ENCODE assay signal across 16 cellular contexts in the genomic region with DNA sequence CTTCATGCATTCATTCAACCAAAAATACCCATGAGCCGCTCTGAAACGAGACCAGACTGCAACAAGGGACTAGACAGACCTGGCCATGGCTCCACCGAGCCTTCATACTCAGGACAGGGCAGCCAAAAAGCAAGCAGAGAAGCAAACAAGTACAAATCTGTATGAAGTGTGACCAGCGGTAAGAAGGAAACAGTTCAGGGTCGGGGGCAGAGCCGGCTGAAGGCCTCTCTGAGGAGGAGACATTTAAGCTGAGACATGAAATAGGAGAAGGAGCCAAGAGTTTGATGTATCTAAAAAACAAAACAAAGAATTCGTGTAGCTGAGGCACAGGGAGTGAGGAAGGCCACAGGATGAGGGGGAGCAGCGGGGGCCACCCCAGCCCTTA. TPM values are rescaled to one million over a fixed set of nuclear protein-coding genes. Genes with fewer than 3 reads are reported as not detected.
DNase-seq lines count a peak whose midpoint lies in the region; ATAC-seq and TF ChIP-seq lines count a peak whose summit lies in the region.
"Had no signal": no experiment of that assay in that cellular context is flagged by ENCODE, and none has a peak within 500 bp of the region (broad histone marks: within the 10 kb centered on the region; RNA-seq: fewer than 3 reads in every experiment).

No MANE protein-coding gene starts in this region.

- DNase-seq in CD14-positive monocyte (ENCODE audit: low spot score) (no peak), WERI-Rb-1 (no peak), retinal pigment epithelial cell (ENCODE audit: low read depth) (no peak), NCI-H1105 (lab: John Stamatoyannopoulos, UW) (no peak), 8988T (no peak)
- no peak for DNase-seq in activated CD4-positive, CD25-positive, alpha-beta regulatory T cell (lab: John Stamatoyannopoulos, UW)
- DNase-seq: activated CD8-positive, alpha-beta memory T cell treated with anti-CD3 and anti-CD28 coated beads, Interleukin-2, amount 10 ng/mL, durations not matched to agents 7 days and 5 days; activated effector memory CD4-positive, alpha-beta T cell treated with anti-CD3 and anti-CD28 coated beads, Interleukin-2, amount 50 U/mL, for 16 hours; amniotic stem cell; Calu3; MM.1S; NCI-H1694 treated with DMSO at 0.1 percent for 48 hours; SHP77 treated with DMSO at 0.1 percent for 48 hours had no signal

- H3K27me3 ChIP-seq in WERI-Rb-1 (ENCODE audit: insufficient read depth, low read depth, severe bottlenecking) (no peaks in the 10 kb centered on the region), iPS-20b (ENCODE audit: insufficient read depth, low read length) (peaks cover 12% of the 10 kb centered on the region; the same call in 1 of the 2 replicates)

- H3K4me1 ChIP-seq in iPS-20b (ENCODE audit: insufficient read depth, low read length): no peaks in the 10 kb centered on the region

- peak overlapping the region; percentile 96 to 98 for H3K4me3 Mint-ChIP-seq in CD14-positive monocyte
- H3K4me3 Mint-ChIP-seq: activated CD8-positive, alpha-beta memory T cell treated with anti-CD3 and anti-CD28 coated beads, Interleukin-2, amount 10 ng/mL, durations not matched to agents 7 days and 5 days; stimulated activated naive CD8-positive, alpha-beta T cell treated with anti-CD3 and anti-CD28 coated beads, Interleukin-15, Interleukin-2, amounts not matched to agents 100 ng/mL and 50 ng/mL, for 24 hours had no signal

- no peaks in the 10 kb centered on the region for H3K9me3 ChIP-seq in WERI-Rb-1 (ENCODE audit: severe bottlenecking)
- no peaks in the 10 kb centered on the region for H3K9me3 ChIP-seq in iPS-20b (ENCODE audit: insufficient read depth, low read depth, low read length)

- no peak for ATAC-seq in HG03342 (IDR thresholded peaks at IDR 0.05; ENCODE audit: unreplicated experiment)
- ATAC-seq: activated CD8-positive, alpha-beta memory T cell treated with anti-CD3 and anti-CD28 coated beads, Interleukin-2, amount 10 ng/mL, durations not matched to agents 7 days and 5 days had no signal

- no peak overlapping the region for H3K9ac ChIP-seq in iPS-20b (ENCODE audit: low read depth, low read length)

- H3K27ac ChIP-seq in WERI-Rb-1 (peak overlapping the region; percentile 70), iPS-20b (ENCODE audit: low read length) (no peak overlapping the region)

- H3K27me3 Mint-ChIP-seq in CD14-positive monocyte (ENCODE audit: low read depth in 3 of 3): peaks cover 20 to 51% (median 32%) of the 10 kb centered on the region in 3 donors

- H3K36me3 Mint-ChIP-seq in CD14-positive monocyte: no peaks in the 10 kb centered on the region
- H3K36me3 Mint-ChIP-seq: activated CD8-positive, alpha-beta memory T cell treated with anti-CD3 and anti-CD28 coated beads, Interleukin-2, amount 10 ng/mL, durations not matched to agents 7 days and 5 days had no signal

- TF ChIP-seq CTCF in CD14-positive monocyte (IDR thresholded peaks at IDR 0.05) (no peak), WERI-Rb-1 (IDR thresholded peaks at IDR 0.05; ENCODE audit: low read depth, low read length) (no peak), retinal pigment epithelial cell (conservative IDR thresholded peaks at IDR 0.05; ENCODE audit: low read depth, low read length) (no peak)

- peak overlapping the region in 3 of 7 donors; percentile 11 to 69 (median 15) for H3K27ac Mint-ChIP-seq in CD14-positive monocyte
- H3K27ac Mint-ChIP-seq: activated CD8-positive, alpha-beta memory T cell treated with anti-CD3 and anti-CD28 coated beads, Interleukin-2, amount 10 ng/mL, durations not matched to agents 7 days and 5 days; stimulated activated naive CD8-positive, alpha-beta T cell treated with anti-CD3 and anti-CD28 coated beads, Interleukin-15, Interleukin-2, amounts not matched to agents 100 ng/mL and 50 ng/mL, for 24 hours had no signal

- peak overlapping the region; percentile 55 for H3K4me3 ChIP-seq in WERI-Rb-1 (ENCODE audit: low read depth, low read length)
- peak overlapping the region; percentile 66 for H3K4me3 ChIP-seq in iPS-20b (ENCODE audit: low read length)
- H3K4me3 ChIP-seq in retinal pigment epithelial cell (ENCODE audit: low read length): peak overlapping the region; percentile 63

- peaks cover 0 to 3% (median 2%) of the 10 kb centered on the region in 7 donors for H3K9me3 Mint-ChIP-seq in CD14-positive monocyte
- H3K9me3 Mint-ChIP-seq: stimulated activated naive CD8-positive, alpha-beta T cell treated with anti-CD3 and anti-CD28 coated beads, Interleukin-15, Interleukin-2, amounts not matched to agents 100 ng/mL and 50 ng/mL, for 24 hours had no signal

- intact Hi-C loops in CD14-positive monocyte (cut with micrococcal nuclease): loop anchor here (2.0 to 5.0 kb wide), 4 partner anchors 313 to 449 kb away; no protein-coding TSS in a partner anchor

- no peaks in the 10 kb centered on the region for H3K36me3 ChIP-seq in WERI-Rb-1
- no peaks in the 10 kb centered on the region for H3K36me3 ChIP-seq in iPS-20b (ENCODE audit: insufficient read depth, low read depth, low read length)

- H3K4me1 Mint-ChIP-seq in CD14-positive monocyte: peaks cover 22% of the 10 kb centered on the region

RNA-seq across cellular contexts. Expression of gene SLC66A3, which starts 21.3 kb away (rescaled TPM):
- polyA plus RNA-seq in CD14-positive monocyte: 100 to 1,000 TPM; 169 to 188 TPM
